In genomic region chr6:161393839-161394364, GRCh38 we compare ENCODE assay signal across 8 cellular contexts.
DNase-seq lines count a peak whose midpoint lies in the region; ATAC-seq and TF ChIP-seq lines count a peak whose summit lies in the region.

No MANE protein-coding gene starts in this region.

- peak; percentile 39; the same call in 1 of the 2 replicates for TF ChIP-seq CTCF in GM12875 (IDR thresholded peaks at IDR 0.05; ENCODE audit: borderline replicate concordance, insufficient read depth, low read depth, low read length)
- peak; percentile 45 for TF ChIP-seq CTCF in astrocyte of the cerebellum (IDR thresholded peaks at IDR 0.05; ENCODE audit: low read depth, low read length, missing control alignments)

- peak; percentile 43 for DNase-seq in 8988T
- DNase-seq in NAMALWA (ENCODE audit: low spot score): peak; percentile 84
- DNase-seq in SJCRH30: peak; percentile 82 to 94
- peak; percentile 88 for DNase-seq in astrocyte of the cerebellum (ENCODE audit: low read depth)
- DNase-seq in iPS DF 4.7 (ENCODE audit: extremely low read depth, low spot score): peak; percentile 28
- DNase-seq in smooth muscle cell of the brain vasculature (ENCODE audit: low read depth, low spot score): peak; percentile 73

- H3K4me1 ChIP-seq in SJCRH30: peaks cover 8% of the 10 kb centered on the region

- peak overlapping the region; percentile 21; the same call in 1 of the 2 replicates for H3K27ac ChIP-seq in SJCRH30

- no peaks in the 10 kb centered on the region for H3K27me3 ChIP-seq in SJCRH30

- no peaks in the 10 kb centered on the region; the same call in 1 of the 2 replicates for H3K9me3 ChIP-seq in SJCRH30 (replicated peaks)

- in situ Hi-C loops in astrocyte of the cerebellum (cut with HindIII; ENCODE audit: low sequenced_read_pairs): no loop called here

- no peaks in the 10 kb centered on the region for H3K36me3 ChIP-seq in SJCRH30

- H3K4me3 ChIP-seq in GM12875 (ENCODE audit: low read depth, low read length): no peak overlapping the region
- peak overlapping the region; percentile 31 for H3K4me3 ChIP-seq in SJCRH30
- H3K4me3 ChIP-seq in astrocyte of the cerebellum (ENCODE audit: low read depth, low read length): no peak overlapping the region

- ATAC-seq in HG02642 (IDR thresholded peaks at IDR 0.05; ENCODE audit: poor library complexity, unreplicated experiment): peak; percentile 99

Comparison
In these comparisons a context has a peak if more than half of its experiments do, and no peak if none do; other contexts are left out.
1. DNase-seq: peak in every context shown above with its lines; median percentile 88 in SJCRH30; 88 in astrocyte of the cerebellum; 84 in NAMALWA; 73 in smooth muscle cell of the brain vasculature; 43 in 8988T; 28 in iPS DF 4.7.